14 cellular contexts compared by ENCODE assay signal in genomic region chr7:131581241-131582157, GRCh38. TPM values are rescaled to one million over a fixed set of nuclear protein-coding genes. Genes with fewer than 3 reads are reported as not detected.
A peak's percentile ranks its signal among the peaks of the same experiment; 100 is the strongest.
DNase-seq lines count a peak whose midpoint lies in the region; ATAC-seq, FAIRE-seq and TF ChIP-seq lines count a peak whose summit lies in the region.
"Had no signal": no experiment of that assay in that cellular context is flagged by ENCODE, and none has a peak within 500 bp of the region (broad histone marks: within the 10 kb centered on the region; RNA-seq: fewer than 3 reads in every experiment).

No MANE protein-coding gene starts in this region.

- in situ Hi-C loops in GM13976 (cut with MboI; ENCODE audit: low sequenced_read_pairs, unreplicated experiment), result no loop called here

- no peak overlapping the region for H3K9ac ChIP-seq in astrocyte (ENCODE audit: low read length)
- no peak overlapping the region for H3K9ac ChIP-seq in parathyroid adenoma

- H3K36me3 ChIP-seq in astrocyte (ENCODE audit: insufficient read depth, low read length) (no peaks in the 10 kb centered on the region), left ventricle myocardium inferior (no peaks in the 10 kb centered on the region), parathyroid adenoma (ENCODE audit: control insufficient read depth, insufficient read depth, low read length) (no peaks in the 10 kb centered on the region)

- H3K27ac Mint-ChIP-seq in astrocyte (ENCODE audit: unreplicated experiment), result no peak overlapping the region
- H3K27ac Mint-ChIP-seq in stimulated activated memory B cell treated with anti-CD40 and anti-IgM and Interleukin-4, amounts not matched to agents 10 μg/mL and 1 μg/mL and 100 μg/mL, for 72 hours, result no peak overlapping the region
- H3K27ac Mint-ChIP-seq: stimulated activated effector memory CD8-positive, alpha-beta T cell treated with anti-CD3 and anti-CD28 coated beads, Interleukin-12 subunit alpha, Interleukin-12 subunit beta, amount 100 ng/mL, for 72 hours; T-cell had no signal

- H3K4me3 ChIP-seq in astrocyte (ENCODE audit: insufficient read depth, low read depth, low read length) (no peak overlapping the region), left ventricle myocardium inferior (peak overlapping the region; percentile 2), parathyroid adenoma (ENCODE audit: low read depth, low read length) (no peak overlapping the region)

- intact Hi-C loops in left ventricle myocardium inferior (cut with micrococcal nuclease), result no loop called here

- no peak overlapping the region for H3K4me3 Mint-ChIP-seq in astrocyte (ENCODE audit: unreplicated experiment)
- H3K4me3 Mint-ChIP-seq in stimulated activated memory B cell treated with anti-CD40 and anti-IgM and Interleukin-4, amounts not matched to agents 10 μg/mL and 1 μg/mL and 100 μg/mL, for 72 hours, result no peak overlapping the region
- H3K4me3 Mint-ChIP-seq: central memory CD8-positive, alpha-beta T cell; stimulated activated effector memory CD8-positive, alpha-beta T cell treated with anti-CD3 and anti-CD28 coated beads, Interleukin-12 subunit alpha, Interleukin-12 subunit beta, amount 100 ng/mL, for 72 hours; T-cell had no signal

- no peaks in the 10 kb centered on the region for H3K36me3 Mint-ChIP-seq in astrocyte (ENCODE audit: low read depth, unreplicated experiment)
- H3K36me3 Mint-ChIP-seq in stimulated activated memory B cell treated with anti-CD40 and anti-IgM and Interleukin-4, amounts not matched to agents 10 μg/mL and 1 μg/mL and 100 μg/mL, for 72 hours, result no peaks in the 10 kb centered on the region
- H3K36me3 Mint-ChIP-seq: stimulated activated effector memory CD8-positive, alpha-beta T cell treated with anti-CD3 and anti-CD28 coated beads, Interleukin-12 subunit alpha, Interleukin-12 subunit beta, amount 100 ng/mL, for 72 hours; T-cell had no signal

- H3K27me3 Mint-ChIP-seq in astrocyte (ENCODE audit: low read depth, unreplicated experiment), result peaks cover 7% of the 10 kb centered on the region
- H3K27me3 Mint-ChIP-seq in stimulated activated memory B cell treated with anti-CD40 and anti-IgM and Interleukin-4, amounts not matched to agents 10 μg/mL and 1 μg/mL and 100 μg/mL, for 72 hours, result no peaks in the 10 kb centered on the region

- H3K4me2 ChIP-seq in astrocyte (ENCODE audit: low read length) (no peak overlapping the region), parathyroid adenoma (ENCODE audit: low read length) (no peak overlapping the region)

- no peaks in the 10 kb centered on the region for H4K20me1 ChIP-seq in astrocyte (ENCODE audit: insufficient read depth, low read length)

- H3K27me3 ChIP-seq in astrocyte (ENCODE audit: insufficient read depth, low read length), result no peaks in the 10 kb centered on the region
- no peaks in the 10 kb centered on the region for H3K27me3 ChIP-seq in left ventricle myocardium inferior (ENCODE audit: low read depth)
- H3K27me3 ChIP-seq in parathyroid adenoma (ENCODE audit: control insufficient read depth, insufficient read depth, low read length), result no peaks in the 10 kb centered on the region

- H3K9me3 ChIP-seq in astrocyte (ENCODE audit: insufficient read depth, low read depth, low read length) (no peaks in the 10 kb centered on the region), left ventricle myocardium inferior (replicated peaks) (no peaks in the 10 kb centered on the region), parathyroid adenoma (ENCODE audit: control insufficient read depth, low read length) (no peaks in the 10 kb centered on the region)

- no peaks in the 10 kb centered on the region for H3K9me3 Mint-ChIP-seq in astrocyte (ENCODE audit: unreplicated experiment)
- no peaks in the 10 kb centered on the region for H3K9me3 Mint-ChIP-seq in stimulated activated memory B cell treated with anti-CD40 and anti-IgM and Interleukin-4, amounts not matched to agents 10 μg/mL and 1 μg/mL and 100 μg/mL, for 72 hours
- H3K9me3 Mint-ChIP-seq: central memory CD8-positive, alpha-beta T cell; stimulated activated effector memory CD8-positive, alpha-beta T cell treated with anti-CD3 and anti-CD28 coated beads, Interleukin-12 subunit alpha, Interleukin-12 subunit beta, amount 100 ng/mL, for 72 hours; T-cell had no signal

- H2AFZ ChIP-seq in astrocyte (ENCODE audit: low read depth, low read length), result peak overlapping the region; percentile 56
- no peak overlapping the region for H2AFZ ChIP-seq in parathyroid adenoma

- TF ChIP-seq CTCF in astrocyte (IDR thresholded peaks at IDR 0.05; ENCODE audit: insufficient read depth, low read depth, low read length) (no peak), left ventricle myocardium inferior (IDR thresholded peaks at IDR 0.05; ENCODE audit: borderline replicate concordance) (peak; percentile 53), parathyroid adenoma (IDR thresholded peaks at IDR 0.05) (no peak), GM13976 (IDR thresholded peaks at IDR 0.05; ENCODE audit: borderline replicate concordance, control extremely low read depth, extremely low read depth, insufficient read depth, missing control alignments) (no peak)

- DNase-seq in Daoy (ENCODE audit: low read depth) (peak; percentile 78), astrocyte (ENCODE audit: low read depth) (no peak), left ventricle myocardium inferior (peak; percentile 89), GM13976 (ENCODE audit: low spot score) (no peak)
- no peak for DNase-seq in activated CD4-positive, alpha-beta T cell treated with anti-CD3 and anti-CD28 coated beads for 1 hour
- no peak for DNase-seq in activated T-cell treated with anti-CD3 and anti-CD28 coated beads, Interleukin-2, amount 50 U/mL, for 48 hours
- DNase-seq: activated gamma-delta T cell; Karpas-422; stimulated activated CD4-positive, alpha-beta T cell treated with anti-CD3 and anti-CD28 coated beads, Interleukin-1b, Interleukin-23, amount 100 ng/mL, for 48 hours; T-cell had no signal

- no peak for ATAC-seq in stimulated activated memory B cell treated with anti-CD40 and anti-IgM and Interleukin-4, amounts not matched to agents 10 μg/mL and 1 μg/mL and 100 μg/mL, for 72 hours
- ATAC-seq: stimulated activated effector memory CD8-positive, alpha-beta T cell treated with anti-CD3 and anti-CD28 coated beads, Interleukin-12 subunit alpha, Interleukin-12 subunit beta, amount 100 ng/mL, for 72 hours; T-cell had no signal

- H3K4me1 Mint-ChIP-seq in astrocyte (ENCODE audit: low read depth, unreplicated experiment), result peaks cover 5% of the 10 kb centered on the region
- H3K4me1 Mint-ChIP-seq in stimulated activated memory B cell treated with anti-CD40 and anti-IgM and Interleukin-4, amounts not matched to agents 10 μg/mL and 1 μg/mL and 100 μg/mL, for 72 hours, result no peaks in the 10 kb centered on the region
- H3K4me1 Mint-ChIP-seq: central memory CD8-positive, alpha-beta T cell; stimulated activated effector memory CD8-positive, alpha-beta T cell treated with anti-CD3 and anti-CD28 coated beads, Interleukin-12 subunit alpha, Interleukin-12 subunit beta, amount 100 ng/mL, for 72 hours; T-cell had no signal

- no peaks in the 10 kb centered on the region for H3K4me1 ChIP-seq in astrocyte (ENCODE audit: insufficient read depth, low read length)
- peaks cover 34% of the 10 kb centered on the region for H3K4me1 ChIP-seq in left ventricle myocardium inferior
- H3K4me1 ChIP-seq in parathyroid adenoma, result peaks cover 8% of the 10 kb centered on the region

- H3K79me2 ChIP-seq in astrocyte (ENCODE audit: insufficient read depth, low read length) (no peaks in the 10 kb centered on the region), parathyroid adenoma (no peaks in the 10 kb centered on the region)

- no peak for FAIRE-seq in astrocyte (lab: Jason Lieb, UNC)

- H3K27ac ChIP-seq in astrocyte (ENCODE audit: low read depth, low read length) (no peak overlapping the region), left ventricle myocardium inferior (replicated peaks) (peak overlapping the region; percentile 96), parathyroid adenoma (peak overlapping the region; percentile 33)

RNA-seq across cellular contexts. Expression of gene PODXL, which starts 25.1 kb away (rescaled TPM):
- total RNA-seq in Daoy (2014; rRNA removed; shearing (Covaris generic)), result 27.1 and 27.8 TPM in 2 replicates
- total RNA-seq in astrocyte, result 29.9 and 47.1 TPM in 2 replicates
- total RNA-seq in left ventricle myocardium inferior, result 67.4 TPM

Comparison
In these comparisons a context has a peak if more than half of its experiments do, and no peak if none do; other contexts are left out.
1. DNase-seq: peak in Daoy (single experiment) and left ventricle myocardium inferior (single experiment); none in astrocyte (single experiment), GM13976 (single experiment), activated CD4-positive, alpha-beta T cell treated with anti-CD3 and anti-CD28 coated beads for 1 hour (single experiment) and activated T-cell treated with anti-CD3 and anti-CD28 coated beads, Interleukin-2, amount 50 U/mL, for 48 hours (0 of 2).